ENCODE assay signal across 8 cellular contexts in genomic region chr12:63584421-63584820, GRCh38.
DNase-seq lines count a peak whose midpoint lies in the region; ATAC-seq, FAIRE-seq and TF ChIP-seq lines count a peak whose summit lies in the region.
"Not testable (repeated sequence)": the region's sequence is repeated elsewhere in the genome, so short reads cannot be mapped to it uniquely, and the experiment has no call there.

No MANE protein-coding gene starts in this region.

- not testable (repeated sequence) for FAIRE-seq in K562 (lab: Jason Lieb, UNC)

- peak; percentile 94 for ATAC-seq in RWPE2 (ENCODE audit: low read depth)
- not testable (repeated sequence) for ATAC-seq in K562
- ATAC-seq in left ventricle myocardium superior = peak; percentile 23

- DNase-seq in AG04450 (ENCODE audit: low read depth, low spot score) = peak; percentile 4
- DNase-seq in GM23248 = peak; percentile 0
- peak; percentile 74 for DNase-seq in M059J (ENCODE audit: low read depth)
- not testable (repeated sequence) for DNase-seq in RWPE2 (ENCODE audit: low spot score); left ventricle myocardium superior
- peak in 1 of 4 experiments; percentile 7 for DNase-seq in K562 (ENCODE audit: extremely low read depth in 1 of 4, low spot score in 3 of 4)
- peak; percentile 34 for DNase-seq in epithelial cell of prostate (ENCODE audit: low read depth, low spot score)
- peak; percentile 37 for DNase-seq in non-pigmented ciliary epithelial cell (ENCODE audit: low read depth)

- H3K27me3 ChIP-seq in AG04450 (ENCODE audit: control insufficient read depth, insufficient read depth, low read length); GM23248 (replicated peaks; ENCODE audit: insufficient read depth); RWPE2 (ENCODE audit: insufficient read depth, poor library complexity, severe bottlenecking); K562 (ENCODE audit: control insufficient read depth in 2 of 2, insufficient read depth in 2 of 2, low read length in 2 of 2): not testable (repeated sequence)

- not testable (repeated sequence) for H3K9me1 ChIP-seq in K562 (ENCODE audit: control insufficient read depth, insufficient read depth, low read length)

- not testable (repeated sequence) for TF ChIP-seq EP300 in K562 (IDR thresholded peaks at IDR 0.05; ENCODE audit: low read length)

- not testable (repeated sequence) for TF ChIP-seq CTCF in AG04450 (IDR thresholded peaks at IDR 0.05; ENCODE audit: low read depth, low read length); RWPE2 (IDR thresholded peaks at IDR 0.05; ENCODE audit: poor library complexity, severe bottlenecking); K562 (IDR thresholded peaks at IDR 0.05 in 2 of 3, conservative IDR thresholded peaks at IDR 0.05 in 1 of 3; ENCODE audit: insufficient read depth in 2 of 3, low read depth in 1 of 3, low read length in 3 of 3)

- not testable (repeated sequence) for H3K4me3 ChIP-seq in AG04450 (ENCODE audit: low read depth, low read length); GM23248; RWPE2 (ENCODE audit: severe bottlenecking); K562

- not testable (repeated sequence) for BruUV-seq in K562 (replicated peaks; lab: Mats Ljungman, UMichigan)

- not testable (repeated sequence) for TF ChIP-seq RAD21 in K562 (CRISPR knock-in tag; conservative IDR thresholded peaks at IDR 0.05 in 1 of 2, IDR thresholded peaks at IDR 0.05 in 1 of 2)

- not testable (repeated sequence) for H3K4me1 ChIP-seq in GM23248 (ENCODE audit: insufficient read depth); RWPE2 (ENCODE audit: insufficient read depth, poor library complexity, severe bottlenecking); K562 (replicated peaks in 1 of 2; ENCODE audit: control insufficient read depth in 2 of 2, insufficient read depth in 2 of 2, low read length in 2 of 2)

- H3K79me2 ChIP-seq in GM23248 (ENCODE audit: insufficient read depth); K562 (ENCODE audit: control insufficient read depth, insufficient read depth, low read length): not testable (repeated sequence)

- POLR2A ChIA-PET in AG04450 (lab: Yijun Ruan, JAX); K562 (lab: Yijun Ruan, JAX): not testable (repeated sequence)

- not testable (repeated sequence) for H3F3A ChIP-seq in GM23248 (ENCODE audit: insufficient read depth)

- CTCF ChIA-PET in AG04450 (lab: Charles Lee); K562 (lab: Yijun Ruan, JAX; ENCODE audit: low intra/inter-chr PET ratio): not testable (repeated sequence)

- not testable (repeated sequence) for H3K9me3 ChIP-seq in AG04450 (ENCODE audit: control insufficient read depth, insufficient read depth, low read length); GM23248 (ENCODE audit: low read depth); RWPE2 (ENCODE audit: severe bottlenecking); K562 (replicated peaks; ENCODE audit: control insufficient read depth, insufficient read depth, low read depth, low read length)

- H3K9ac ChIP-seq in GM23248; K562 (ENCODE audit: insufficient read depth in 1 of 2, low read depth in 2 of 2, low read length in 2 of 2): not testable (repeated sequence)

- in situ Hi-C loops in GM23248 (cut with MboI); K562 (cut with MboI): not testable (repeated sequence)

- H3K9me2 ChIP-seq in GM23248 (ENCODE audit: insufficient read depth) = not testable (repeated sequence)

- intact Hi-C loops in K562 (cut with micrococcal nuclease); left ventricle myocardium superior (cut with micrococcal nuclease): not testable (repeated sequence)

- not testable (repeated sequence) for H3K27ac ChIP-seq in AG04450 (ENCODE audit: low read depth, low read length); GM23248; RWPE2 (ENCODE audit: poor library complexity, severe bottlenecking); K562 (ENCODE audit: extremely low read depth, low read depth, low read length); epithelial cell of prostate

- not testable (repeated sequence) for TF ChIP-seq POLR2A in K562 (conservative IDR thresholded peaks at IDR 0.05)

- not testable (repeated sequence) for H3K36me3 ChIP-seq in GM23248 (ENCODE audit: low read depth); RWPE2 (ENCODE audit: low read depth); K562 (ENCODE audit: control insufficient read depth, insufficient read depth, low read length)

- 72 to 75% methylated on average over 3 of the region's 3 CpGs for WGBS in GM23248 (ENCODE audit: low coverage in 1 of 2, low lambda C conversion rate in 2 of 2, missing lambda C conversion rate in 2 of 2), 2 experiments
- 0% methylated on average over 3 of the region's 3 CpGs for WGBS in K562 (ENCODE audit: insufficient coverage, low coverage, missing lambda C conversion rate)

- H3K4me2 ChIP-seq in GM23248 (ENCODE audit: unreplicated experiment); K562 (ENCODE audit: insufficient read depth, low read length): not testable (repeated sequence)

- H2AFZ ChIP-seq in GM23248; K562 (ENCODE audit: low read depth, low read length): not testable (repeated sequence)

- not testable (repeated sequence) for H4K20me1 ChIP-seq in GM23248 (ENCODE audit: insufficient read depth); K562 (replicated peaks; ENCODE audit: control insufficient read depth, insufficient read depth, low read length)

TF ChIP-seq in K562, 482 proteins besides CTCF, POLR2A, EP300 and RAD21:
- peak; percentile 15; the same call in 1 of the 2 replicates for TF ChIP-seq JUND (IDR thresholded peaks at IDR 0.05; ENCODE audit: borderline replicate concordance, low read depth, low read length)
- TF ChIP-seq JUND (tag; IDR thresholded peaks at IDR 0.05; ENCODE audit: borderline replicate concordance, low read depth, low read length) = not testable (repeated sequence)
TF ChIP-seq in K562: peak in this region for 1; not testable (repeated sequence) for 481.
